Comparison of ENCODE assay signal across 17 cellular contexts in the genomic region with DNA sequence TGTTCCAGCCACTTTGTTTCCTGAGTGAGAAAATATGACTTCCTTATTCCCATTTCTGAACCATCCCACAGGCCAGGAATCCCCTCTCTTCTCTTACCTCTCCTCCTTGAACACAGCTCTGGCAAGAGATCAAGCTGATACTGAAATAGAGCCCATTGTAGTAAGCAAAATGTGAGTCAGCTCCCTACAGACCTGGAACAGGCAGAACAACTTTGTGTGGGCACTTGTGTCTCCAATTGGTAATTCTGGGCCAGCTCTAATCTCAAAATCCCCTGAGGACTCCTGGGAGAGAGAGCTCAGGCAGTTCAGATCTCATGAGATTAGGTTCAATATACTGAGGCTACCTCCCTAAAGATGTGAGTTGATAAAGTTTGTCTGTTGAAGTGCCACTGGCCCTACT.
DNase-seq lines count a peak whose midpoint lies in the region; ATAC-seq and TF ChIP-seq lines count a peak whose summit lies in the region.
"Had no signal": no experiment of that assay in that cellular context is flagged by ENCODE, and none has a peak within 500 bp of the region (broad histone marks: within the 10 kb centered on the region; RNA-seq: fewer than 3 reads in every experiment).

No MANE protein-coding gene starts in this region.

- intact Hi-C loops in HCT116 (cut with micrococcal nuclease): no loop called here

- no peaks in the 10 kb centered on the region for H3K36me3 Mint-ChIP-seq in stimulated activated effector memory CD8-positive, alpha-beta T cell treated with anti-CD3 and anti-CD28 coated beads, Interleukin-12 subunit alpha, Interleukin-12 subunit beta, amount 100 ng/mL, for 72 hours
- H3K36me3 Mint-ChIP-seq in endodermal cell (ENCODE audit: low read depth): no peaks in the 10 kb centered on the region
- H3K36me3 Mint-ChIP-seq: CD8-positive, alpha-beta memory T cell; IgD-negative memory B cell had no signal

- peak overlapping the region; percentile 45 for H3K4me2 ChIP-seq in HCT116 (ENCODE audit: low read length)
- H3K4me2 ChIP-seq: GM23338 had no signal

- peaks cover 5% of the 10 kb centered on the region for H3K27me3 Mint-ChIP-seq in endodermal cell (ENCODE audit: insufficient read depth)
- H3K27me3 Mint-ChIP-seq: IgD-negative memory B cell had no signal

- DNase-seq in DMS53 (lab: John Stamatoyannopoulos, UW): peak; percentile 31
- DNase-seq in DMS53 treated with DMSO at 0.1 percent for 48 hours (lab: John Stamatoyannopoulos, UW; ENCODE audit: unreplicated experiment): no peak
- peak; percentile 36 for DNase-seq in HCT116 (ENCODE audit: low read depth, low spot score)
- DNase-seq in epithelial cell of prostate (ENCODE audit: low read depth, low spot score): peak; percentile 33
- DNase-seq in kidney tubule cell (ENCODE audit: low spot score): peak; percentile 26
- no peak for DNase-seq in stimulated activated effector memory CD8-positive, alpha-beta T cell treated with anti-CD3 and anti-CD28 coated beads, Interleukin-12 subunit alpha, Interleukin-12 subunit beta, amount 100 ng/mL, for 72 hours (ENCODE audit: low spot score in 2 of 2)
- DNase-seq in endodermal cell: no peak
- DNase-seq: Caco-2; CD8-positive, alpha-beta memory T cell; DMS79; EL; GDM1; H7 had no signal

- no peaks in the 10 kb centered on the region for H3K4me1 Mint-ChIP-seq in stimulated activated effector memory CD8-positive, alpha-beta T cell treated with anti-CD3 and anti-CD28 coated beads, Interleukin-12 subunit alpha, Interleukin-12 subunit beta, amount 100 ng/mL, for 72 hours
- H3K4me1 Mint-ChIP-seq in endodermal cell: peaks cover 15% of the 10 kb centered on the region
- H3K4me1 Mint-ChIP-seq: CD8-positive, alpha-beta memory T cell; GM23338; IgD-negative memory B cell had no signal

- no peaks in the 10 kb centered on the region for H3K9me3 ChIP-seq in HCT116 (ENCODE audit: control insufficient read depth in 1 of 2, insufficient read depth in 1 of 2, low read depth in 1 of 2, low read length in 2 of 2)
- no peaks in the 10 kb centered on the region for H3K9me3 ChIP-seq in endodermal cell (ENCODE audit: control insufficient read depth, low read length)
- H3K9me3 ChIP-seq: Caco-2 had no signal

- no peaks in the 10 kb centered on the region for H4K20me1 ChIP-seq in HCT116 (ENCODE audit: insufficient read depth)

- H3K27ac ChIP-seq in HCT116 (ENCODE audit: low read depth, low read length) (no peak overlapping the region), epithelial cell of prostate (no peak overlapping the region), endodermal cell (ENCODE audit: low read depth, low read length) (no peak overlapping the region)
- H3K27ac ChIP-seq: 22Rv1 had no signal

- TF ChIP-seq RAD21 in HCT116 (IDR thresholded peaks at IDR 0.05; ENCODE audit: low read depth): no peak; the same call in 1 of the 2 replicates

- H3K79me2 ChIP-seq in HCT116 (ENCODE audit: insufficient read depth, low read length): no peaks in the 10 kb centered on the region

- POLR2A ChIA-PET in HCT116 (lab: Charles Lee): no interaction called here

- H3K9ac ChIP-seq in HCT116 (ENCODE audit: low read length): no peak overlapping the region
- H3K9ac ChIP-seq in endodermal cell (ENCODE audit: extremely low read depth, low read length, poor library complexity, severe bottlenecking): no peak overlapping the region

- H3K9me2 ChIP-seq in HCT116 (ENCODE audit: insufficient read depth): no peaks in the 10 kb centered on the region

- CTCF ChIA-PET in HCT116 (lab: Charles Lee): no interaction called here

- H3K27me3 ChIP-seq in HCT116 (ENCODE audit: insufficient read depth, low read length): no peaks in the 10 kb centered on the region
- no peaks in the 10 kb centered on the region for H3K27me3 ChIP-seq in endodermal cell (ENCODE audit: control insufficient read depth, insufficient read depth, low read length, poor library complexity, severe bottlenecking)

- peak; percentile 75 for ATAC-seq in HCT116
- ATAC-seq in HG03097 (IDR thresholded peaks at IDR 0.05; ENCODE audit: low FRiP score, unreplicated experiment): no peak
- ATAC-seq in stimulated activated effector memory CD8-positive, alpha-beta T cell treated with anti-CD3 and anti-CD28 coated beads, Interleukin-12 subunit alpha, Interleukin-12 subunit beta, amount 100 ng/mL, for 72 hours: no peak
- ATAC-seq: GM23338 had no signal

- H3K4me3 ChIP-seq in HCT116 (replicated peaks in 1 of 2; ENCODE audit: low read depth in 1 of 2, low read length in 2 of 2) (no peak overlapping the region), endodermal cell (ENCODE audit: low read length) (no peak overlapping the region)
- H3K4me3 ChIP-seq: GM23338 had no signal

- H3K9me3 Mint-ChIP-seq in stimulated activated effector memory CD8-positive, alpha-beta T cell treated with anti-CD3 and anti-CD28 coated beads, Interleukin-12 subunit alpha, Interleukin-12 subunit beta, amount 100 ng/mL, for 72 hours: peaks cover 4% of the 10 kb centered on the region
- H3K9me3 Mint-ChIP-seq in endodermal cell: peaks cover 3% of the 10 kb centered on the region
- H3K9me3 Mint-ChIP-seq: GM23338 had no signal

- H3K27ac Mint-ChIP-seq in stimulated activated effector memory CD8-positive, alpha-beta T cell treated with anti-CD3 and anti-CD28 coated beads, Interleukin-12 subunit alpha, Interleukin-12 subunit beta, amount 100 ng/mL, for 72 hours: no peak overlapping the region
- H3K27ac Mint-ChIP-seq in endodermal cell: no peak overlapping the region
- H3K27ac Mint-ChIP-seq: CD8-positive, alpha-beta memory T cell; GM23338; IgD-negative memory B cell had no signal

- no peak overlapping the region for H2AFZ ChIP-seq in HCT116 (ENCODE audit: low read depth, low read length, poor library complexity, severe bottlenecking)
- H2AFZ ChIP-seq: GM23338 had no signal

- TF ChIP-seq CTCF in HCT116 (IDR thresholded peaks at IDR 0.05 in 2 of 3, conservative IDR thresholded peaks at IDR 0.05 in 1 of 3; ENCODE audit: borderline replicate concordance in 1 of 3, insufficient read depth in 1 of 3, low read depth in 2 of 3, low read length in 2 of 3) (no peak), endodermal cell (conservative IDR thresholded peaks at IDR 0.05) (no peak)

- H3K36me3 ChIP-seq in HCT116 (ENCODE audit: control insufficient read depth in 1 of 2, insufficient read depth in 2 of 2, low read length in 2 of 2): no peaks in the 10 kb centered on the region
- H3K36me3 ChIP-seq in endodermal cell (ENCODE audit: control insufficient read depth, insufficient read depth, low read length): no peaks in the 10 kb centered on the region

- TF ChIP-seq POLR2A in HCT116 (IDR thresholded peaks at IDR 0.05; ENCODE audit: borderline replicate concordance, extremely low read depth, insufficient read depth, insufficient read length): no peak

- peaks cover 3 to 50% of the 10 kb centered on the region in 2 experiments; a peak in 3 of 4 replicates for H3K4me1 ChIP-seq in HCT116 (ENCODE audit: control insufficient read depth in 1 of 2, insufficient read depth in 2 of 2, low read length in 2 of 2)
- H3K4me1 ChIP-seq in endodermal cell (ENCODE audit: control insufficient read depth, insufficient read depth, low read length): no peaks in the 10 kb centered on the region
- H3K4me1 ChIP-seq: Caco-2 had no signal

- no TSS peak for BruUV-seq in HCT116 (replicated peaks; lab: Mats Ljungman, UMichigan)

- no peak overlapping the region for H3K4me3 Mint-ChIP-seq in stimulated activated effector memory CD8-positive, alpha-beta T cell treated with anti-CD3 and anti-CD28 coated beads, Interleukin-12 subunit alpha, Interleukin-12 subunit beta, amount 100 ng/mL, for 72 hours
- H3K4me3 Mint-ChIP-seq in endodermal cell: no peak overlapping the region
- H3K4me3 Mint-ChIP-seq: CD8-positive, alpha-beta memory T cell; GM23338; IgD-negative memory B cell had no signal

- RAD21 ChIA-PET in HCT116 (lab: Charles Lee; ENCODE audit: low non-redundant PET in 1 of 2, low total read pairs in 2 of 2, uncharacterized antibody in 2 of 2, unreplicated experiment in 2 of 2): no interaction called here

TF ChIP-seq in HCT116, 20 proteins besides CTCF, POLR2A, EP300 and RAD21:
- TF ChIP-seq POLR2AphosphoS5 (IDR thresholded peaks at IDR 0.05; ENCODE audit: low read depth, low read length) (no peak), FOSL1 (IDR thresholded peaks at IDR 0.05; ENCODE audit: low read depth) (peak; percentile 31; the same call in 1 of the 2 replicates), JUND (IDR thresholded peaks at IDR 0.05) (peak; percentile 44; the same call in 1 of the 2 replicates), ELF1 (IDR thresholded peaks at IDR 0.05; ENCODE audit: borderline replicate concordance, low read depth) (no peak), ZFX (IDR thresholded peaks at IDR 0.05) (no peak)

Comparison
In these comparisons a context has a peak if more than half of its experiments do, and no peak if none do; other contexts are left out.
1. DNase-seq: peak in DMS53 (single experiment), HCT116 (single experiment), epithelial cell of prostate (single experiment) and kidney tubule cell (single experiment); none in DMS53 treated with DMSO at 0.1 percent for 48 hours (single experiment), stimulated activated effector memory CD8-positive, alpha-beta T cell treated with anti-CD3 and anti-CD28 coated beads, Interleukin-12 subunit alpha, Interleukin-12 subunit beta, amount 100 ng/mL, for 72 hours (0 of 2) and endodermal cell (single experiment).